Comparison of ENCODE assay signal across 22 cellular contexts in genomic region chr5:13773652-13774051, GRCh38.
"Had no signal": no experiment of that assay in that cellular context is flagged by ENCODE, and none has a peak within 500 bp of the region (broad histone marks: within the 10 kb centered on the region; RNA-seq: fewer than 3 reads in every experiment).

No MANE protein-coding gene starts in this region.

- H3K27me3 ChIP-seq: MG63, Peyer's patch, SJCRH30 had no signal

- H3K36me3 ChIP-seq: Peyer's patch, SJCRH30 had no signal

- H3K4me1 ChIP-seq: Peyer's patch, SJCRH30 had no signal

- ATAC-seq: Right ventricle myocardium inferior, SK-N-SH treated with all-trans-retinoic acid at 6 μM for 48 hours had no signal

- H2AFZ ChIP-seq: PC-9 had no signal

- H3K4me2 ChIP-seq: PC-9 had no signal

- H3K27ac ChIP-seq: PC-9, Peyer's patch, SJCRH30 had no signal

- H3K9me3 ChIP-seq: MG63, Peyer's patch, SJCRH30 had no signal

- DNase-seq: Karpas-422, KG1, MG63, NCI-H1092 treated with DMSO at 0.1 percent for 48 hours, NCI-H1436, NCI-H187, NCI-H2029, NCI-H2081 treated with DMSO at 0.1 percent for 48 hours, NCI-H2227 treated with DMSO at 0.1 percent for 48 hours, NCI-H446, NCI-H510A, NCI-H524 treated with DMSO at 0.1 percent for 48 hours, NCI-H69, NCI-H774, OCI-M1, PC-9, Peyer's patch, SHP77 treated with DMSO at 0.1 percent for 48 hours, SJCRH30, T-helper 1 cell had no signal

- H3K4me3 ChIP-seq: MG63, PC-9, Peyer's patch, SJCRH30 had no signal
